21 cellular contexts compared by ENCODE assay signal in the genomic region with DNA sequence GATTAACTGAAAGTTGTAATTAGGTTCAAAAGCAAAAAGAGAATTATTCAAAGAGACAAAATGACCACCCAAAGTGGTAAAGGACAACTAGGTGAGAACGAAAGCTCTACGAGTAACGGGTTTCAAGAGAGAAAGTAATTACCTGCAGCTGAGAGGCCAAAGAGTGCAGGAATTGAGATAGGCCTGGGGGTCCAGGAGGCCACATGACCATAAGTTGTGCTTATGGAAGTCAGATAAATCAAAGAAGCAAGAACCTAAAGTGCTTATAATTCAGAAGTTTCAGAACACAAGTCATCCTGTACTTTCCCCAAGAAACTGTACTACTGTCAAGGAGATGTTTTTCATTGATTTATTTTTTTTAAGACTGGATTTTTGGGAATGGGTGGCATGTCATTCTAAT.
"Had no signal": no experiment of that assay in that cellular context is flagged by ENCODE, and none has a peak within 500 bp of the region (broad histone marks: within the 10 kb centered on the region; RNA-seq: fewer than 3 reads in every experiment).

No MANE protein-coding gene starts in this region.

- H3K27me3 ChIP-seq: dorsolateral prefrontal cortex, esophagus muscularis mucosa, gastrocnemius medialis, heart right ventricle, left lung had no signal

- H3K27ac Mint-ChIP-seq: memory B cell, naive B cell had no signal

- H3K27ac ChIP-seq: coronary artery, dorsolateral prefrontal cortex, esophagus muscularis mucosa, gastrocnemius medialis, heart right ventricle, left lung, lower lobe of right lung had no signal

- H3K9me3 Mint-ChIP-seq: memory B cell had no signal

- H3K27me3 Mint-ChIP-seq: memory B cell, naive B cell had no signal

- H3K4me1 ChIP-seq: gastrocnemius medialis, heart right ventricle, left lung had no signal

- H3K4me1 Mint-ChIP-seq: memory B cell, naive B cell had no signal

- H3K4me3 ChIP-seq: coronary artery, dorsolateral prefrontal cortex, esophagus muscularis mucosa, gastrocnemius medialis, heart right ventricle, left lung, lower lobe of right lung had no signal

- H3K4me3 Mint-ChIP-seq: memory B cell, naive B cell had no signal

- DNase-seq: dermis blood vessel endothelial cell; dorsolateral prefrontal cortex; effector CD4-positive, alpha-beta T cell; effector memory CD4-positive, alpha-beta T cell; foreskin fibroblast; foreskin melanocyte; gastrocnemius medialis; glutamatergic neuron; head of caudate nucleus; heart right ventricle; hippocampal formation; left cardiac atrium; left lung; left ventricle myocardium superior; lower lobe of right lung; mesendoderm; midbrain; naive B cell had no signal

- ATAC-seq: gastrocnemius medialis, heart right ventricle, left cardiac atrium, left ventricle myocardium superior, lower lobe of right lung had no signal

- H3K9me3 ChIP-seq: esophagus muscularis mucosa, gastrocnemius medialis, heart right ventricle, left lung, lower lobe of right lung had no signal
